ENCODE assay signal across 15 cellular contexts in the genomic region with DNA sequence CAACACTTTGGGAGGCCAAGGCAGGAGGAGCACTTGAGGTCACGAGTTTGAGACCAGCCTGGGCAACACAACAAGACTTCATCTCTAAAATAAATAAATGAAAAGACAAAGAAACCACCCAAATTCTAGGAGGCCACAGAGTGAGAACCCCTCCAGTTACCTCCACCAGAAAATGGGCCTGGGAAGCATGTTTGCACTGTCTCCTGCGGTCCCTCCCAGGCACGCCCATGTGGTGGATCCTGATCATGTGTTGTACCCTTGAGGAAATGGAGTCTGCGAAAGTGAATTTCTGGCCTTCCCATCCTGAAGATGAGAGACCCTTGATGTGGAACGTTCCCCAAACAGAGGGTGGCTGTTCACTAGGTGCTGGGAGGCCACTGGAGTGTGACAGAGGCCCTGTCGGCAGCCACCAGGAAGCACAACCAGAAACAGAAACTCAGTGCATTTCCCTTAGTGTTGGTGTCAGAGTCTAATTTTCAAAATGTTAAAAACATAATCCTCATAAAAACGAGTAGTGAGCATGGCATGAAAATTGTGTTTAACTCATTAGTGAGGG.
DNase-seq lines count a peak whose midpoint lies in the region; ATAC-seq, FAIRE-seq and TF ChIP-seq lines count a peak whose summit lies in the region.
"Had no signal": no experiment of that assay in that cellular context is flagged by ENCODE, and none has a peak within 500 bp of the region (broad histone marks: within the 10 kb centered on the region; RNA-seq: fewer than 3 reads in every experiment).

No MANE protein-coding gene starts in this region.

- H3K27ac Mint-ChIP-seq in nephron progenitor cell = no peak overlapping the region
- H3K27ac Mint-ChIP-seq: activated CD4-positive, alpha-beta T cell treated with anti-CD3 and anti-CD28 coated beads for 36 hours; mesothelial cell of epicardium had no signal

- H3K36me3 Mint-ChIP-seq in nephron progenitor cell (ENCODE audit: low read depth) = no peaks in the 10 kb centered on the region
- H3K36me3 Mint-ChIP-seq: mesothelial cell of epicardium had no signal

- no peak for DNase-seq in nephron progenitor cell
- DNase-seq in NCI-H1105 (lab: John Stamatoyannopoulos, UW) = no peak
- no peak for DNase-seq in SKM-1 (lab: John Stamatoyannopoulos, UW; ENCODE audit: unreplicated experiment)
- DNase-seq in H54 (ENCODE audit: insufficient read length, low spot score) = no peak
- DNase-seq: activated CD4-positive, alpha-beta T cell treated with anti-CD3 and anti-CD28 coated beads for 36 hours; activated effector memory CD4-positive, alpha-beta T cell treated with anti-CD3 and anti-CD28 coated beads, Interleukin-2, amount 50 U/mL, for 16 hours; caudate nucleus; erythroblast; MG63; NCI-H526 treated with DMSO at 0.1 percent for 48 hours had no signal

- ATAC-seq in GM18511 (IDR thresholded peaks at IDR 0.05; ENCODE audit: unreplicated experiment) (peak; percentile 84), GM21529 (IDR thresholded peaks at IDR 0.05; ENCODE audit: unreplicated experiment) (peak; percentile 85), HG03342 (IDR thresholded peaks at IDR 0.05; ENCODE audit: unreplicated experiment) (peak; percentile 87), HG02588 (IDR thresholded peaks at IDR 0.05; ENCODE audit: unreplicated experiment) (no peak)
- ATAC-seq: activated CD4-positive, alpha-beta T cell treated with anti-CD3 and anti-CD28 coated beads for 36 hours had no signal

- H3K9me3 Mint-ChIP-seq in nephron progenitor cell = no peaks in the 10 kb centered on the region
- H3K9me3 Mint-ChIP-seq: mesothelial cell of epicardium had no signal

- FAIRE-seq in H54 (lab: Jason Lieb, UNC) = no peak

- peak overlapping the region; percentile 44 for H3K4me3 Mint-ChIP-seq in nephron progenitor cell
- H3K4me3 Mint-ChIP-seq: activated CD4-positive, alpha-beta T cell treated with anti-CD3 and anti-CD28 coated beads for 36 hours; mesothelial cell of epicardium had no signal

- no peaks in the 10 kb centered on the region for H3K27me3 Mint-ChIP-seq in nephron progenitor cell (ENCODE audit: low read depth, poor library complexity)
- H3K27me3 Mint-ChIP-seq: activated CD4-positive, alpha-beta T cell treated with anti-CD3 and anti-CD28 coated beads for 36 hours had no signal

- H3K4me1 Mint-ChIP-seq in nephron progenitor cell = peaks cover 12% of the 10 kb centered on the region
- H3K4me1 Mint-ChIP-seq: activated CD4-positive, alpha-beta T cell treated with anti-CD3 and anti-CD28 coated beads for 36 hours; mesothelial cell of epicardium had no signal

- no peak for TF ChIP-seq CTCF in nephron progenitor cell (IDR thresholded peaks at IDR 0.05)

- no peak for TF ChIP-seq POLR2A in H54 (IDR thresholded peaks at IDR 0.05; ENCODE audit: low read depth, low read length)
